13 cellular contexts compared by ENCODE assay signal in genomic region chr5:173670791-173671120, GRCh38. TPM values are rescaled to one million over a fixed set of nuclear protein-coding genes. Genes with fewer than 3 reads are reported as not detected.
A peak's percentile ranks its signal among the peaks of the same experiment; 100 is the strongest.
DNase-seq lines count a peak whose midpoint lies in the region; ATAC-seq, FAIRE-seq and TF ChIP-seq lines count a peak whose summit lies in the region.
"Had no signal": no experiment of that assay in that cellular context is flagged by ENCODE, and none has a peak within 500 bp of the region (broad histone marks: within the 10 kb centered on the region; RNA-seq: fewer than 3 reads in every experiment).

No MANE protein-coding gene starts in this region.

- H2BK12ac ChIP-seq in H1 (ENCODE audit: low read depth, low read length) (peak overlapping the region; percentile 82), mesenchymal stem cell (ENCODE audit: low read length in 2 of 2) (no peak overlapping the region)

- H2AFZ ChIP-seq in H1 (ENCODE audit: low read length), result no peak overlapping the region
- H2AFZ ChIP-seq in mesenchymal stem cell (ENCODE audit: low read depth, low read length), result no peak overlapping the region

- H3K9ac ChIP-seq in H1 (replicated peaks in 1 of 4; ENCODE audit: extremely low read depth in 1 of 4, low read depth in 3 of 4, low read length in 3 of 4) (no peak overlapping the region), mesenchymal stem cell (ENCODE audit: low read length) (peak overlapping the region; percentile 66)

- H3K4me2 ChIP-seq in H1 (ENCODE audit: insufficient read depth in 1 of 2, low read depth in 2 of 2, low read length in 2 of 2) (peak overlapping the region in 1 of 2 experiments; percentile 35; a peak in 2 of 4 replicates), mesenchymal stem cell (ENCODE audit: low read length, poor library complexity, severe bottlenecking) (no peak overlapping the region)

- peak overlapping the region; percentile 94 for H2BK20ac ChIP-seq in H1 (ENCODE audit: low read length)

- H3K4ac ChIP-seq in H1 (replicated peaks; ENCODE audit: insufficient read length, low read depth, low read length) (peak overlapping the region; percentile 37), mesenchymal stem cell (ENCODE audit: low read depth in 1 of 2, low read length in 2 of 2) (no peak overlapping the region)

- no peaks in the 10 kb centered on the region for H3K79me2 ChIP-seq in H1 (ENCODE audit: control insufficient read depth in 1 of 2, insufficient read depth in 2 of 2, low read length in 2 of 2)

- TF ChIP-seq POLR2A in H1 (IDR thresholded peaks at IDR 0.05; ENCODE audit: control extremely low read depth in 1 of 2, low read depth in 2 of 2, low read length in 2 of 2), result no peak

- H3K9me3 ChIP-seq in H1 (ENCODE audit: insufficient read depth in 2 of 2, low read depth in 1 of 2, low read length in 1 of 2), result peaks cover 19 to 27% of the 10 kb centered on the region in 2 experiments
- peaks cover 10% of the 10 kb centered on the region for H3K9me3 ChIP-seq in mesenchymal stem cell (ENCODE audit: control insufficient read depth, low read length)
- H3K9me3 ChIP-seq: body of pancreas had no signal

- no peak for TF ChIP-seq RAD21 in H1 (IDR thresholded peaks at IDR 0.05 in 1 of 2, conservative IDR thresholded peaks at IDR 0.05 in 1 of 2; ENCODE audit: low read depth in 2 of 2, low read length in 2 of 2)

- peak overlapping the region; percentile 98 for H4K91ac ChIP-seq in H1 (replicated peaks; ENCODE audit: insufficient read length, low read length)
- H4K91ac ChIP-seq in mesenchymal stem cell (ENCODE audit: low read length), result no peak overlapping the region

- H2BK120ac ChIP-seq in H1 (replicated peaks; ENCODE audit: low read depth, low read length) (peak overlapping the region; percentile 75), mesenchymal stem cell (ENCODE audit: low read depth, low read length) (no peak overlapping the region)

- H3K36me3 ChIP-seq in H1 (ENCODE audit: control insufficient read depth in 2 of 4, insufficient read depth in 4 of 4, low read length in 3 of 4) (peaks cover 0 to 4% (median 0%) of the 10 kb centered on the region in 4 experiments; a peak in 1 of 8 replicates), mesenchymal stem cell (ENCODE audit: control insufficient read depth in 1 of 2, insufficient read depth in 2 of 2, low read depth in 1 of 2, low read length in 2 of 2) (no peaks in the 10 kb centered on the region)

- peak overlapping the region; percentile 71 for H4K5ac ChIP-seq in H1 (ENCODE audit: insufficient read length, low read depth, low read length)

- H4K20me1 ChIP-seq in H1 (replicated peaks in 1 of 2; ENCODE audit: control insufficient read depth in 1 of 2, insufficient read depth in 2 of 2, low read length in 2 of 2), result no peaks in the 10 kb centered on the region

- 44% methylated on average over 12 of the region's 12 CpGs; no CpG with 5 or more reads in 1 of the 2 experiments for WGBS in H1 (ENCODE audit: extremely low coverage in 1 of 2, insufficient coverage in 1 of 2, insufficient read length in 1 of 2, insufficient replicate concordance in 2 of 2, low coverage in 1 of 2, low lambda C conversion rate in 2 of 2, missing lambda C conversion rate in 1 of 2), 2 experiments
- WGBS in mesenchymal stem cell, result 73% methylated on average over 12 of the region's 12 CpGs

- H2BK5ac ChIP-seq in H1 (ENCODE audit: low read depth, low read length) (peak overlapping the region; percentile 97; the same call in 1 of the 2 replicates), mesenchymal stem cell (ENCODE audit: low read depth, low read length, poor library complexity, severe bottlenecking) (no peak overlapping the region)

- no peak for TF ChIP-seq CTCF in H1 (IDR thresholded peaks at IDR 0.05; ENCODE audit: control extremely low read depth in 1 of 3, insufficient read depth in 1 of 3, low read depth in 1 of 3, low read length in 3 of 3)

- H3K4me3 ChIP-seq in H1 (ENCODE audit: extremely low read depth in 1 of 4, insufficient read depth in 2 of 4, low read depth in 3 of 4, low read length in 4 of 4), result peak overlapping the region in 1 of 4 experiments; percentile 17; a peak in 1 of 8 replicates
- H3K4me3 ChIP-seq in mesenchymal stem cell (ENCODE audit: insufficient read depth in 1 of 2, low read depth in 1 of 2, low read length in 2 of 2), result peak overlapping the region in 1 of 2 experiments; percentile 44
- H3K4me3 ChIP-seq: body of pancreas had no signal

- H2AK5ac ChIP-seq in H1 (ENCODE audit: low read depth, low read length) (peak overlapping the region; percentile 94), mesenchymal stem cell (ENCODE audit: low read length, severe bottlenecking) (no peak overlapping the region)

- H3K27me3 ChIP-seq in H1 (replicated peaks in 1 of 4; ENCODE audit: control insufficient read depth in 3 of 4, extremely low read depth in 1 of 4, insufficient read depth in 3 of 4, low read length in 3 of 4) (no peaks in the 10 kb centered on the region), mesenchymal stem cell (ENCODE audit: control insufficient read depth in 1 of 2, insufficient read depth in 1 of 2, low read length in 2 of 2) (peaks cover 0 to 29% of the 10 kb centered on the region in 2 experiments)
- H3K27me3 ChIP-seq: body of pancreas had no signal

- DNase-seq in NCI-H1092 (lab: John Stamatoyannopoulos, UW) (peak; percentile 8), H1 (ENCODE audit: low read depth in 1 of 2, low spot score in 2 of 2) (no peak), mesenchymal stem cell (no peak), NCI-H187 treated with DMSO at 0.1 percent for 48 hours (lab: John Stamatoyannopoulos, UW) (no peak)
- no peak for DNase-seq in activated CD8-positive, alpha-beta memory T cell treated with anti-CD3 and anti-CD28 coated beads, Interleukin-2, amount 50 U/mL, for 48 hours
- DNase-seq: NCI-H510A, nephron progenitor cell had no signal

- no peak for FAIRE-seq in H1 (lab: Jason Lieb, UNC)

- ATAC-seq in HG03095 (IDR thresholded peaks at IDR 0.05; ENCODE audit: unreplicated experiment), result no peak
- no peak for ATAC-seq in HG02642 (IDR thresholded peaks at IDR 0.05; ENCODE audit: poor library complexity, unreplicated experiment)
- ATAC-seq: CD8-positive, alpha-beta T cell; stimulated activated effector memory CD8-positive, alpha-beta T cell treated with anti-CD3 and anti-CD28 coated beads, Interleukin-12 subunit alpha, Interleukin-12 subunit beta, amount 100 ng/mL, for 72 hours had no signal

- H3K14ac ChIP-seq in H1 (ENCODE audit: insufficient read length) (no peak overlapping the region), mesenchymal stem cell (ENCODE audit: low read length in 2 of 2) (no peak overlapping the region)

- TF ChIP-seq EP300 in H1 (IDR thresholded peaks at IDR 0.05; ENCODE audit: borderline replicate concordance in 1 of 2, low read depth in 2 of 2, low read length in 2 of 2), result no peak

- H3K18ac ChIP-seq in H1 (ENCODE audit: extremely low read depth, low read length) (peak overlapping the region; percentile 98), mesenchymal stem cell (ENCODE audit: low read depth in 1 of 2, low read length in 2 of 2) (no peak overlapping the region)

- peaks cover 3% of the 10 kb centered on the region; the same call in 1 of the 2 replicates for H3K23me2 ChIP-seq in H1 (ENCODE audit: low read depth, low read length)

- H3K27ac ChIP-seq in H1 (ENCODE audit: low read depth, low read length), result peak overlapping the region; percentile 71; the same call in 1 of the 2 replicates
- no peak overlapping the region for H3K27ac ChIP-seq in mesenchymal stem cell (ENCODE audit: low read length, poor library complexity, severe bottlenecking)
- peak overlapping the region; percentile 57 for H3K27ac ChIP-seq in temporal lobe (ENCODE audit: low read depth, low read length)

- H3K23ac ChIP-seq in H1 (ENCODE audit: insufficient read length) (no peak overlapping the region), mesenchymal stem cell (ENCODE audit: low read length in 2 of 2) (no peak overlapping the region)

- no peak overlapping the region for H3K56ac ChIP-seq in H1 (replicated peaks; ENCODE audit: insufficient read length, low read depth, low read length)

- POLR2A ChIA-PET in H1 (lab: Charles Lee; ENCODE audit: partially characterized antibody), result interaction anchor here (0.8 to 3.2 kb wide), 9 partner anchors 15 to 302 kb away, joined by 3 to 8 read pairs (median 4); no protein-coding TSS in a partner anchor

- H2BK15ac ChIP-seq in H1 (ENCODE audit: low read length) (no peak overlapping the region), mesenchymal stem cell (ENCODE audit: low read depth, poor library complexity, severe bottlenecking) (no peak overlapping the region)

- CTCF ChIA-PET in H1 (lab: Charles Lee; ENCODE audit: partially characterized antibody), result interaction anchor here (0.7 to 1.9 kb wide), 6 partner anchors 15 to 302 kb away, joined by 3 to 5 read pairs (median 4); no protein-coding TSS in a partner anchor

- H4K8ac ChIP-seq in H1 (ENCODE audit: extremely low read depth, insufficient read depth, low read length) (peak overlapping the region; percentile 58; the same call in 1 of the 2 replicates), mesenchymal stem cell (ENCODE audit: low read length) (no peak overlapping the region)

- H3K4me1 ChIP-seq in H1 (replicated peaks in 1 of 4; ENCODE audit: control insufficient read depth in 3 of 4, insufficient read depth in 4 of 4, low read length in 3 of 4), result peaks cover 5 to 16% (median 8%) of the 10 kb centered on the region in 4 experiments; a peak in 5 of 7 replicates
- no peaks in the 10 kb centered on the region for H3K4me1 ChIP-seq in mesenchymal stem cell (ENCODE audit: control insufficient read depth, insufficient read depth, low read depth, low read length)

- H3K79me1 ChIP-seq in H1 (ENCODE audit: low read depth, low read length) (no peaks in the 10 kb centered on the region), mesenchymal stem cell (replicated peaks; ENCODE audit: low read length, poor library complexity, severe bottlenecking) (no peaks in the 10 kb centered on the region)

TF ChIP-seq in H1, 55 proteins besides CTCF, POLR2A, EP300 and RAD21:
- no peak for TF ChIP-seq BRCA1 (IDR thresholded peaks at IDR 0.05; ENCODE audit: low read depth, low read length)
- no peak for TF ChIP-seq ZNF274 (IDR thresholded peaks at IDR 0.05; ENCODE audit: borderline replicate concordance, extremely low read depth, low read length)
- no peak for TF ChIP-seq RXRA (IDR thresholded peaks at IDR 0.05; ENCODE audit: insufficient read depth, low read depth, low read length)
- no peak for TF ChIP-seq TEAD4 (IDR thresholded peaks at IDR 0.05; ENCODE audit: low read depth, low read length)
TF ChIP-seq in H1: peak in this region for 0.

RNA-seq across cellular contexts. Expression of gene BOD1, which starts 54.3 kb away (rescaled TPM):
- 143 and 149 TPM in 2 replicates for total RNA-seq in H1 (2021; fragmentation: NEBNext Ultra II Directional; extraction: Animal tissue kit (Norgen Biotek cat#: 25700))
- polyA plus RNA-seq in H1 (2011; rRNA removed), result 83.1 and 107 TPM in 2 replicates
- 127 TPM for polyA plus RNA-seq in H1 (2011; cell fraction: cytosol; rRNA removed)
- 58.0 TPM for polyA plus RNA-seq in H1 (2011; cell fraction: nucleus; rRNA removed)
- 133 to 170 TPM (median 136 TPM) in 4 replicates for polyA plus RNA-seq in H1 (2012, experiment 1 of 2)
- polyA plus RNA-seq in H1 (2012, experiment 2 of 2), result 111 TPM
- polyA plus RNA-seq in H1 (2013, experiment 1 of 2), result 117 TPM
- polyA plus RNA-seq in H1 (2013, experiment 2 of 2), result 117 TPM
- 114 and 131 TPM in 2 replicates for polyA minus RNA-seq in H1 (2011; rRNA and poly(A)+ RNA removed)
- polyA minus RNA-seq in H1 (2011; cell fraction: cytosol; rRNA and poly(A)+ RNA removed), result 68.5 TPM
- polyA minus RNA-seq in H1 (2011; cell fraction: nucleus; rRNA and poly(A)+ RNA removed), result 60.4 TPM
- polyA plus RNA-seq in mesenchymal stem cell (2013, experiment 1 of 2), result 79.3 TPM
- polyA plus RNA-seq in mesenchymal stem cell (2013, experiment 2 of 2), result 84.2 TPM
- total RNA-seq in temporal lobe, result 44.5 TPM
